ENCODE assay signal across 8 cellular contexts in the genomic region with DNA sequence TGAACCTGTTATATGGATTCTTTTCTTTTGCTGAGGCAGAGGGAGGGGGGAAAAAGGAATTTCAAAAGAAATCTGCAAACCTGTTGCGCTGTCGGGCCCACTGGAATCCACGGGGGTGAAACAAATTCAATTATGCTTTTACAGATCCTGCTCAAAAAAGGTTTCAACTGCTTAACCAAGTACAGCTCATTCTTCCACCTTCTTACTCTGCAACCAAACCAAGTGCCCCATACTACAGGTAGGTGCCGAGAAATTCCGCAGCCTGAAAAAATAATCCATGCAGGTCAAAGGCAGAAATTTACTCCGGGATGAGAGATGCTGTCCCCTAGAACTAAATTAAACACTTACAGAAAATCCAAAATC. TPM values are rescaled to one million over a fixed set of nuclear protein-coding genes. Genes with fewer than 3 reads are reported as not detected.
DNase-seq lines count a peak whose midpoint lies in the region; ATAC-seq and TF ChIP-seq lines count a peak whose summit lies in the region.

No MANE protein-coding gene starts in this region.

- TF ChIP-seq CTCF in RWPE1 (conservative IDR thresholded peaks at IDR 0.05; ENCODE audit: low read depth) (no peak), heart right ventricle (IDR thresholded peaks at IDR 0.05) (no peak), ovary (IDR thresholded peaks at IDR 0.05) (no peak)

- H3K9me3 ChIP-seq in heart right ventricle, result no peaks in the 10 kb centered on the region
- no peaks in the 10 kb centered on the region for H3K9me3 ChIP-seq in ovary

- TF ChIP-seq EP300 in ovary (IDR thresholded peaks at IDR 0.05), result no peak

- H3K27ac ChIP-seq in RWPE1, result peak overlapping the region; percentile 61
- H3K27ac ChIP-seq in heart right ventricle, result peak overlapping the region in 9 of 10 donors; percentile 9 to 70 (median 38)
- peak overlapping the region in 1 of 2 donors; percentile 20 for H3K27ac ChIP-seq in ovary

- no peak for ATAC-seq in heart right ventricle

- intact Hi-C loops in heart right ventricle (cut with DNase I), result loop anchor here in 6 of 10 donors (1.0 to 10.0 kb wide), 5 partner anchors 64 to 102 kb away; partner anchors contain the start of gene SUPT4H1 (in 5 of the 6)
- intact Hi-C loops in ovary (cut with DNase I), result no loop called here

- 28 to 35% methylated on average over 6 of the region's 6 CpGs for whole genome bisulfite sequencing in heart right ventricle, 2 donors
- 26 to 46% (median 31%) methylated on average over 6 of the region's 6 CpGs for WGBS in ovary, 3 donors

- CTCF ChIA-PET in RWPE1 (lab: Yijun Ruan, JAX), result interaction anchor here (0.6 to 1.3 kb wide), 10 partner anchors 15 to 520 kb away, joined by 3 to 10 read pairs (median 5); partner anchors contain the start of gene SUPT4H1

- POLR2A ChIA-PET in RWPE1 (lab: Yijun Ruan, JAX; ENCODE audit: low non-redundant PET), result interaction anchor here (1.7 kb wide), 1 partner anchor 65 kb away, joined by 21 read pairs; the partner anchor contains the start of gene SUPT4H1

- no peak for DNase-seq in RWPE1 (ENCODE audit: low spot score)
- DNase-seq in heart right ventricle, result no peak
- DNase-seq in ovary, result no peak
- DNase-seq in HUDEP-2 (lab: John Stamatoyannopoulos, UW; ENCODE audit: unreplicated experiment in 76 of 76), result no peak
- no peak for DNase-seq in superior temporal gyrus (ENCODE audit: extremely low spot score)
- DNase-seq in NCI-H748 (lab: John Stamatoyannopoulos, UW; ENCODE audit: unreplicated experiment), result no peak
- no peak for DNase-seq in activated CD4-positive, CD25-positive, alpha-beta regulatory T cell treated with anti-CD3 and anti-CD28 coated beads, Interleukin-2, amount 50 U/mL, for 72 hours

- H3K4me1 ChIP-seq in heart right ventricle, result peaks cover 0 to 11% (median 0%) of the 10 kb centered on the region in 9 donors
- H3K4me1 ChIP-seq in ovary (ENCODE audit: insufficient read depth), result no peaks in the 10 kb centered on the region

- no peaks in the 10 kb centered on the region for H3K36me3 ChIP-seq in heart right ventricle
- H3K36me3 ChIP-seq in ovary, result no peaks in the 10 kb centered on the region

- no peak for TF ChIP-seq POLR2A in ovary (IDR thresholded peaks at IDR 0.05)

- H3K27me3 ChIP-seq in heart right ventricle (peaks cover 0 to 20% (median 5%) of the 10 kb centered on the region in 7 donors), ovary (no peaks in the 10 kb centered on the region)

- H3K4me3 ChIP-seq in GM08714 (ENCODE audit: low read length), result peak overlapping the region; percentile 63; the same call in 1 of the 2 replicates
- peak overlapping the region in 9 of 10 donors; percentile 20 to 48 (median 42) for H3K4me3 ChIP-seq in heart right ventricle
- H3K4me3 ChIP-seq in ovary, result peak overlapping the region; percentile 25

RNA-seq across cellular contexts. Expression of gene RNF43, which starts 0.4 kb away (rescaled TPM):
- total RNA-seq in heart right ventricle, result 1 to 10 TPM; 1.5 to 6.1 (median 3.7) TPM
- 1 to 10 TPM in 1 of 2 donors, under 1 TPM in 1; 0.86 to 1.2 TPM for polyA plus RNA-seq in heart right ventricle
- 1 to 10 TPM in 6 of 7 donors, under 1 TPM in 1; 0.38 to 5.6 (median 2.0) TPM for total RNA-seq in ovary
- polyA plus RNA-seq in ovary, result under 1 TPM; 0.21 to 0.33 TPM

Comparison
In these comparisons a context has a peak if more than half of its experiments do, and no peak if none do; other contexts are left out.
1. intact Hi-C loops: an anchor here in heart right ventricle (1.0 to 10.0 kb wide); none called in ovary.